13 cellular contexts compared by ENCODE assay signal in genomic region chr11:5234390-5234834, GRCh38. TPM values are rescaled to one million over a fixed set of nuclear protein-coding genes. Genes with fewer than 3 reads are reported as not detected.
A peak's percentile ranks its signal among the peaks of the same experiment; 100 is the strongest.
DNase-seq lines count a peak whose midpoint lies in the region; ATAC-seq, FAIRE-seq and TF ChIP-seq lines count a peak whose summit lies in the region.
"Had no signal": no experiment of that assay in that cellular context is flagged by ENCODE, and none has a peak within 500 bp of the region (broad histone marks: within the 10 kb centered on the region; RNA-seq: fewer than 3 reads in every experiment).

Gene HBD, minus strand, starts transcription at chr11:5234483. Its CDS starts 50 bp downstream, at chr11:5234433.

- H3K4me3 ChIP-seq in ovary (no peak within 1 kb of the TSS), HepG2 (replicated peaks in 1 of 3; ENCODE audit: insufficient read depth in 1 of 3, low read depth in 2 of 3, low read length in 3 of 3) (no peak within 1 kb of the TSS)

- intact Hi-C loops in ovary (cut with DNase I) (no loop called here), HepG2 (cut with micrococcal nuclease; ENCODE audit: unreplicated experiment) (no loop called here)

- H3K9me3 ChIP-seq in ovary (no peaks in the 10 kb centered on the region), HepG2 (ENCODE audit: low read length) (no peaks in the 10 kb centered on the region)
- H3K9me3 ChIP-seq: neutrophil had no signal

- H3K36me3 ChIP-seq in ovary (no peaks in the 10 kb centered on the region), HepG2 (replicated peaks in 1 of 2; ENCODE audit: control insufficient read depth in 1 of 2, insufficient read depth in 2 of 2, low read length in 2 of 2) (no peaks in the 10 kb centered on the region)
- H3K36me3 ChIP-seq: neutrophil had no signal

- TF ChIP-seq CTCF in ovary (IDR thresholded peaks at IDR 0.05) (no peak), D721Med (IDR thresholded peaks at IDR 0.05; ENCODE audit: insufficient read depth, missing control alignments) (no peak), HepG2 (CRISPR knock-in tag; IDR thresholded peaks at IDR 0.05) (no peak)

- peak; percentile 100 for TF ChIP-seq POLR2A in erythroblast (IDR thresholded peaks at IDR 0.05; ENCODE audit: low read length)
- no peak for TF ChIP-seq POLR2A in ovary (IDR thresholded peaks at IDR 0.05)
- no peak for TF ChIP-seq POLR2A in HepG2 (IDR thresholded peaks at IDR 0.05; ENCODE audit: insufficient read depth in 1 of 2, low read depth in 2 of 2, low read length in 2 of 2)

- H2AFZ ChIP-seq in HepG2 (ENCODE audit: low read length): no peak within 1 kb of the TSS

- H4K20me1 ChIP-seq in HepG2 (ENCODE audit: insufficient read depth, low read length): no peaks in the 10 kb centered on the region; the same call in 1 of the 2 replicates

- CTCF ChIA-PET in HepG2 (lab: Yijun Ruan, JAX; ENCODE audit: low intra/inter-chr PET ratio, low total read pairs): no interaction called here

- no peak for TF ChIP-seq RAD21 in HepG2 (CRISPR knock-in tag; IDR thresholded peaks at IDR 0.05)

- peak; percentile 79 for ATAC-seq in GM18499 (IDR thresholded peaks at IDR 0.05; ENCODE audit: insufficient read depth, unreplicated experiment)
- ATAC-seq in GM21786 (IDR thresholded peaks at IDR 0.05; ENCODE audit: unreplicated experiment): peak; percentile 67
- ATAC-seq in HG03558 (IDR thresholded peaks at IDR 0.05; ENCODE audit: extremely low read depth, unreplicated experiment): peak; percentile 68
- no peak for ATAC-seq in HepG2
- ATAC-seq: SK-N-SH treated with all-trans-retinoic acid at 6 μM for 48 hours had no signal

- H3K27me3 ChIP-seq in ovary: no peaks in the 10 kb centered on the region
- no peaks in the 10 kb centered on the region for H3K27me3 ChIP-seq in HepG2 (ENCODE audit: control insufficient read depth in 1 of 2, insufficient read depth in 2 of 2, low read length in 2 of 2)
- H3K27me3 ChIP-seq: neutrophil had no signal

- DNase-seq in erythroblast (lab: John Stamatoyannopoulos, UW) (peak in 1 of 2 experiments; percentile 74), ovary (no peak), D721Med (ENCODE audit: insufficient read length, low spot score) (no peak), caudate nucleus (lab: John Stamatoyannopoulos, UW) (no peak), HepG2 (ENCODE audit: low spot score) (no peak)
- DNase-seq: activated gamma-delta T cell treated with Interleukin-2 at 50 U/mL for 16 hours had no signal

- H3K4me1 ChIP-seq in ovary (ENCODE audit: insufficient read depth) (no peaks in the 10 kb centered on the region), HepG2 (ENCODE audit: insufficient read depth, low read length) (no peaks in the 10 kb centered on the region)

- BruUV-seq in HepG2 (replicated peaks; lab: Mats Ljungman, UMichigan): no TSS peak

- TF ChIP-seq EP300 in ovary (IDR thresholded peaks at IDR 0.05) (no peak), HepG2 (IDR thresholded peaks at IDR 0.05; ENCODE audit: low read depth in 2 of 2, low read length in 2 of 2) (no peak), HepG2 (CRISPR knock-in tag; IDR thresholded peaks at IDR 0.05; ENCODE audit: borderline replicate concordance) (no peak)

- in situ Hi-C loops in HepG2 (cut with HindIII; ENCODE audit: extremely low pct_ligation_motif_present, low pct_unique_long_range_greater_than_20kb): no loop called here

- WGBS in ovary, 3 donors: 4 to 30% (median 10%) methylated on average over 2 of the region's 2 CpGs
- 0% methylated on average over 2 of the region's 2 CpGs for WGBS in HepG2 (ENCODE audit: low lambda C conversion rate)

- no peak within 1 kb of the TSS for H3K4me2 ChIP-seq in HepG2 (ENCODE audit: low read depth, low read length)

- POLR2A ChIA-PET in HepG2 (lab: Yijun Ruan, JAX): no interaction called here

- H3K79me2 ChIP-seq in HepG2 (ENCODE audit: insufficient read depth, low read length): no peaks in the 10 kb centered on the region

- FAIRE-seq in D721Med (lab: Jason Lieb, UNC): no peak
- FAIRE-seq in HepG2 (lab: Jason Lieb, UNC): no peak

- no peak within 1 kb of the TSS for H3K27ac ChIP-seq in ovary
- no peak within 1 kb of the TSS for H3K27ac ChIP-seq in caudate nucleus (ENCODE audit: low read depth, low read length)
- no peak within 1 kb of the TSS for H3K27ac ChIP-seq in HepG2 (ENCODE audit: extremely low read length, insufficient read depth, low read length)
- H3K27ac ChIP-seq: neutrophil had no signal

- no peak within 1 kb of the TSS for H3K9ac ChIP-seq in HepG2 (ENCODE audit: insufficient read depth, low read depth, low read length)

TF ChIP-seq in HepG2, 621 proteins besides CTCF, POLR2A, EP300 and RAD21 (continues in another document):
- TF ChIP-seq PCBP1 (IDR thresholded peaks at IDR 0.05; ENCODE audit: borderline replicate concordance, low read depth, low read length): no peak
- no peak for TF ChIP-seq ADNP (CRISPR knock-in tag; IDR thresholded peaks at IDR 0.05)
- TF ChIP-seq POLR2AphosphoS2 (IDR thresholded peaks at IDR 0.05; ENCODE audit: low read depth, low read length): no peak
- TF ChIP-seq ZNF235 (CRISPR knock-in tag; IDR thresholded peaks at IDR 0.05; ENCODE audit: borderline replicate concordance): no peak
- no peak for TF ChIP-seq TFE3 (CRISPR knock-in tag; IDR thresholded peaks at IDR 0.05)
- TF ChIP-seq ZC3H4 (CRISPR knock-in tag; IDR thresholded peaks at IDR 0.05; ENCODE audit: borderline replicate concordance): no peak
- no peak for TF ChIP-seq CAMTA2 (CRISPR knock-in tag; IDR thresholded peaks at IDR 0.05; ENCODE audit: borderline replicate concordance)
- TF ChIP-seq ZNF773 (CRISPR knock-in tag; IDR thresholded peaks at IDR 0.05; ENCODE audit: borderline replicate concordance): no peak
- TF ChIP-seq SMARCE1 (IDR thresholded peaks at IDR 0.05; ENCODE audit: borderline replicate concordance): no peak
- TF ChIP-seq STAT6 (CRISPR knock-in tag; IDR thresholded peaks at IDR 0.05; ENCODE audit: borderline replicate concordance): no peak
- no peak for TF ChIP-seq ZNF678 (CRISPR knock-in tag; IDR thresholded peaks at IDR 0.05)

RNA-seq across cellular contexts. Expression of gene HBD, which starts in this region (rescaled TPM):
- total RNA-seq in ovary: 1 to 10 TPM in 2 of 7 donors, not detected in 5; 2.4 to 3.2 TPM
- not detected for polyA plus RNA-seq in ovary
- not detected in 2 replicates for total RNA-seq in HepG2 (2016; rRNA removed; fragmentation: Illumina TruSeq; extraction: Trizol)
- not detected in 2 replicates for total RNA-seq in HepG2 (2016; cell fraction: cytosol; rRNA removed; fragmentation: Illumina TruSeq; extraction: Trizol; ENCODE audit: low read depth)
- total RNA-seq in HepG2 (2016; cell fraction: insoluble cytoplasmic fraction; rRNA removed; fragmentation: Illumina TruSeq; extraction: Trizol): not detected in 2 replicates
- total RNA-seq in HepG2 (2016; cell fraction: membrane; rRNA removed; fragmentation: Illumina TruSeq; extraction: Trizol): not detected in 2 replicates
- total RNA-seq in HepG2 (2016; cell fraction: nucleus; rRNA removed; fragmentation: Illumina TruSeq; extraction: Trizol): not detected in 2 replicates
- not detected in 2 replicates for polyA plus RNA-seq in HepG2 (2011; rRNA removed)
- polyA plus RNA-seq in HepG2 (2011; cell fraction: cytosol; rRNA removed): not detected in 2 replicates
- not detected in 2 replicates for polyA plus RNA-seq in HepG2 (2011; cell fraction: nucleus; rRNA removed)
- not detected in 2 replicates for polyA plus RNA-seq in HepG2 (2012)
- polyA plus RNA-seq in HepG2 (2016; cell fraction: cytosol; fragmentation: Illumina TruSeq; extraction: Trizol; ENCODE audit: low read depth): not detected in 2 replicates
- polyA plus RNA-seq in HepG2 (2016; cell fraction: insoluble cytoplasmic fraction; fragmentation: Illumina TruSeq; extraction: Trizol; ENCODE audit: low read depth): not detected in 2 replicates
- polyA plus RNA-seq in HepG2 (2016; cell fraction: membrane; fragmentation: Illumina TruSeq; extraction: Trizol; ENCODE audit: low read depth): not detected in 2 replicates
- polyA plus RNA-seq in HepG2 (2016; cell fraction: nucleus; fragmentation: Illumina TruSeq; extraction: Trizol; ENCODE audit: insufficient read depth, low read depth): not detected in 2 replicates
- polyA minus RNA-seq in HepG2 (2011; rRNA and poly(A)+ RNA removed; ENCODE audit: low replicate concordance): not detected in 2 replicates
- polyA minus RNA-seq in HepG2 (2011; cell fraction: cytosol; rRNA and poly(A)+ RNA removed): not detected in 2 replicates
- polyA minus RNA-seq in HepG2 (2011; cell fraction: nucleus; rRNA and poly(A)+ RNA removed): not detected in 2 replicates
- total RNA-seq: Daoy had no signal
- polyA plus RNA-seq: IgD-negative memory B cell had no signal
